ENCODE assay signal across 9 cellular contexts in the genomic region with DNA sequence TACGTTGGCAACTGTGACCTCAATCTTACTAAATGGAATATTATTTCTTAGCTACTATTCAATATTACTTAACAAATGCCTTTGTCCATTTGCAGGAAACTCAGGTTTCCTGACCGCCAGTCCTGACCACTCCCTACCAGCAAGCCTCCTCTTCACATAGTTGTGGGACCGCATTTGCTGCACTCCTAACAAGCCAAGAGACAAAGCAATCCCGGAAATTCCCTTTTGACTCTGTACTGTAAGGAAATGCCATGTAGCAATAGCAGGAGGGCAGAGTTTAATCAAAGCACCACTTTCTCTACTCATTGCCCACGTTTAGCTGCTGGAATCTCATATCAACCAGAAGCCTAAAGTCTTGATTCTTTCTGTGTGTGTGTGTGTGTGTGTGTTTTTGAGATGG. TPM values are rescaled to one million over a fixed set of nuclear protein-coding genes. Genes with fewer than 3 reads are reported as not detected.
DNase-seq lines count a peak whose midpoint lies in the region; ATAC-seq, FAIRE-seq and TF ChIP-seq lines count a peak whose summit lies in the region.
"Had no signal": no experiment of that assay in that cellular context is flagged by ENCODE, and none has a peak within 500 bp of the region (broad histone marks: within the 10 kb centered on the region; RNA-seq: fewer than 3 reads in every experiment).

No MANE protein-coding gene starts in this region.

- intact Hi-C loops in left colon (cut with DNase I, micrococcal nuclease) = no loop called here

- peak in 1 of 4 donors; percentile 24 for TF ChIP-seq POLR2A in upper lobe of left lung (IDR thresholded peaks at IDR 0.05)

- TF ChIP-seq CTCF in bronchial epithelial cell (IDR thresholded peaks at IDR 0.05; ENCODE audit: insufficient read depth, low read length, severe bottlenecking) (no peak), upper lobe of left lung (IDR thresholded peaks at IDR 0.05) (no peak)

- H3K27me3 ChIP-seq in bronchial epithelial cell (ENCODE audit: control insufficient read depth, insufficient read depth, low read length) (no peaks in the 10 kb centered on the region), upper lobe of left lung (no peaks in the 10 kb centered on the region)

- 34 to 35% methylated on average over 5 of the region's 5 CpGs for WGBS in upper lobe of left lung, 2 donors

- FAIRE-seq in bronchial epithelial cell (lab: Jason Lieb, UNC) = no peak
- FAIRE-seq: A204.1 had no signal

- ATAC-seq in left colon (peak; percentile 95), upper lobe of left lung (ENCODE audit: low FRiP score in 2 of 2) (peak; percentile 68 to 90), GM19395 (IDR thresholded peaks at IDR 0.05; ENCODE audit: unreplicated experiment) (no peak)

- no peaks in the 10 kb centered on the region for H3K36me3 ChIP-seq in bronchial epithelial cell (ENCODE audit: control insufficient read depth, insufficient read depth, low read length)
- H3K36me3 ChIP-seq in upper lobe of left lung = no peaks in the 10 kb centered on the region

- H3K4me1 ChIP-seq in upper lobe of left lung = peaks cover 43 to 51% (median 45%) of the 10 kb centered on the region in 4 donors

- peak; percentile 64 to 99 (median 90) for TF ChIP-seq EP300 in upper lobe of left lung (IDR thresholded peaks at IDR 0.05)

- no peaks in the 10 kb centered on the region for H3K9me3 ChIP-seq in upper lobe of left lung

- H3K27ac ChIP-seq in upper lobe of left lung = peak overlapping the region; percentile 80 to 87 (median 84)

- DNase-seq in NCI-H748 (lab: John Stamatoyannopoulos, UW; ENCODE audit: unreplicated experiment) (peak; percentile 2), NCI-H748 treated with DMSO at 0.1 percent for 48 hours (lab: John Stamatoyannopoulos, UW) (no peak), bronchial epithelial cell (ENCODE audit: low read depth) (peak; percentile 97), left colon (peak in 1 of 2 donors; percentile 38), upper lobe of left lung (peak in 1 of 2 donors; percentile 82), NCI-H446 (lab: John Stamatoyannopoulos, UW) (no peak), NCI-H1092 (lab: John Stamatoyannopoulos, UW) (no peak)

- H3K4me3 ChIP-seq in bronchial epithelial cell (ENCODE audit: low read depth, low read length) (no peak overlapping the region), upper lobe of left lung (no peak overlapping the region)

RNA-seq across cellular contexts. Expression of a gene that starts 28.1 kb away (rescaled TPM):
- total RNA-seq in bronchial epithelial cell (98.6 and 118 TPM in 2 replicates), left colon (10 to 100 TPM; 17.1 to 25.1 TPM), upper lobe of left lung (10 to 100 TPM; 24.9 to 72.3 (median 51.5) TPM)

RNA-seq across cellular contexts. Expression of a gene that starts 28.3 kb away (rescaled TPM):
- total RNA-seq in bronchial epithelial cell (not detected in 2 replicates), left colon (not detected), upper lobe of left lung (not detected)

Comparison
In these comparisons a context has a peak if more than half of its experiments do, and no peak if none do; other contexts are left out.
1. DNase-seq: peak in NCI-H748 (single experiment) and bronchial epithelial cell (single experiment); none in NCI-H748 treated with DMSO at 0.1 percent for 48 hours (single experiment), NCI-H446 (0 of 2) and NCI-H1092 (single experiment).